In the genomic region with DNA sequence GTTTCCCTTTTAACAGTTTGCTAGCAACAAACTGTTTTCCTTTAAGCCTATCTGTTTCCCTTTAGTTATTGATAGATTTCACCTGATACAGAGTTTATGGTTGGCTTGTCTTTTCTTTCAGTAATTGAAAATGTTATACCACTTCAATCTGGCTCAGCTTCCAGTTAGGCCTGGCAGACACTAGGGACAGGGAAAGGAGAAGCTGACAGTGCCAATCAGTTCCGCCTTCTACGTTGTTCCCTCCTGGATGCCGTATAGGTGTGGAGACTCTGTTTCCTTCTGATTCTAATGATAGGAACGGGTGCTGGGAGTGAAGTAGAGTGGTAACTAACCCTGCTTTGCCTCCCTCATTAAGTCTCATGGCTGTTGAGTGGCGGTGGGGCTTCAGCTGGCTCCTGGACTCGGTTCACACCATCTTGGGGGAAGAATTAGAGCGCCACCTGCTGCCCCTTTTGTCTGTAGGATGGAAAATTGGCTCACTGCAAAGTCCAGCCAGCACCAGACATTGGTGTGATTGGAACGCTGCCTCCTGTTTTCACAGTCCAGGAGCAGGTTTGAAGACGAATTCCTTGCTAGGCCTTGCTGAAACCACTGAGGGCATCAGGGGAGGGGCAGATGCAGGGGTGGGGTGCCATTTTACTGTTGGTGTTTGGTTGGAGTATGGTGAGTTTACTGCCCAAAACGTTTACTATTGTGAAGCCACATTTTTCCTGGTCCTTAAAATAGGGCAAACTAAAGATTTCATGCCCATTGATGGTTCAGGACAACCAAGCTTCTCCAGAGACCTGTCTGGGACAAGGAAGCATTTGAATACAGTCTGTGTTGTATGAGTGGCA, we compare ENCODE assay signal across 8 cellular contexts.
A peak's percentile ranks its signal among the peaks of the same experiment; 100 is the strongest.
DNase-seq lines count a peak whose midpoint lies in the region; ATAC-seq and TF ChIP-seq lines count a peak whose summit lies in the region.

No MANE protein-coding gene starts in this region.

- peak; percentile 74; the same call in 2 of the 3 replicates for ATAC-seq in RWPE2 (ENCODE audit: low read depth)

- no peaks in the 10 kb centered on the region for H3K4me1 ChIP-seq in RWPE2 (ENCODE audit: insufficient read depth, poor library complexity, severe bottlenecking)

- H3K9me3 ChIP-seq in MG63: no peaks in the 10 kb centered on the region
- H3K9me3 ChIP-seq in RWPE2 (ENCODE audit: severe bottlenecking): no peaks in the 10 kb centered on the region

- H3K4me3 ChIP-seq in H7 (ENCODE audit: insufficient read depth, low read depth, low read length) (no peak overlapping the region), MG63 (no peak overlapping the region), RWPE2 (ENCODE audit: severe bottlenecking) (no peak overlapping the region), fibroblast of pulmonary artery (replicated peaks; ENCODE audit: low read depth, low read length) (no peak overlapping the region)

- DNase-seq in EL (peak; percentile 58), H7 (peak; percentile 16), MG63 (peak; percentile 40), RWPE2 (ENCODE audit: low spot score) (peak; percentile 47), fibroblast of pulmonary artery (ENCODE audit: low read depth) (peak; percentile 30), retina (peak; percentile 72)
- no peak for DNase-seq in central memory CD4-positive, alpha-beta T cell
- DNase-seq in activated effector memory CD4-positive, alpha-beta T cell treated with anti-CD3 and anti-CD28 coated beads, Interleukin-2, amount 50 U/mL, for 16 hours: no peak

- no peak overlapping the region for H3K27ac ChIP-seq in RWPE2 (ENCODE audit: poor library complexity, severe bottlenecking)

- H3K27me3 ChIP-seq in H7 (ENCODE audit: control insufficient read depth, insufficient read depth, low read length) (no peaks in the 10 kb centered on the region), MG63 (no peaks in the 10 kb centered on the region), RWPE2 (ENCODE audit: insufficient read depth, poor library complexity, severe bottlenecking) (no peaks in the 10 kb centered on the region)

- peak; percentile 78 for TF ChIP-seq CTCF in RWPE2 (IDR thresholded peaks at IDR 0.05; ENCODE audit: poor library complexity, severe bottlenecking)
- peak; percentile 22 for TF ChIP-seq CTCF in fibroblast of pulmonary artery (IDR thresholded peaks at IDR 0.05; ENCODE audit: low read length, missing control alignments)

- no peaks in the 10 kb centered on the region for H3K36me3 ChIP-seq in H7 (replicated peaks; ENCODE audit: control insufficient read depth, insufficient read depth, low read length)
- H3K36me3 ChIP-seq in MG63: no peaks in the 10 kb centered on the region
- H3K36me3 ChIP-seq in RWPE2 (ENCODE audit: low read depth): no peaks in the 10 kb centered on the region

Comparison
In these comparisons a context has a peak if more than half of its experiments do, and no peak if none do; other contexts are left out.
1. DNase-seq: peak in EL (single experiment), H7 (single experiment), MG63 (single experiment), RWPE2 (single experiment), fibroblast of pulmonary artery (single experiment) and retina (single experiment); none in central memory CD4-positive, alpha-beta T cell (single experiment) and activated effector memory CD4-positive, alpha-beta T cell treated with anti-CD3 and anti-CD28 coated beads, Interleukin-2, amount 50 U/mL, for 16 hours (single experiment).